In the genomic region with DNA sequence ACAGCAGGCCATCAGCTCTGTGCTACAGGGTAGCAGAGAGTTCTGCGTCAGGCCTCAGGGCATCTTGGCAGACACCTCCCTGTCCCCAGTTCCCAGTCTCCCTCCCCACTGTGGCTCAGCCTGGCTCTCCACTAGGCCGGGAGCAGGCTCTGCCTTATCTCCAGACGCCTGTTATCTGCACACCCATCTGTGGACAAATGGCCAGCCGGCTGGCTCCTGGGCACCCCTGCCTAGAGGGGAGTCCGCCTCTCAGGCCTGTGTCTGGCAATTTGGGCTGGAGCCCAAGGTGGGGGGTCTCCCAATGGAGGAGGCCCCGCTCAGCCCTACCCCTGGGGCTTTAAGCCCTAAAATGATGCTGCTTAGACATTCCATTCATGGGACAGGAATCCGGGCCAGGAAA, we compare ENCODE assay signal across 19 cellular contexts. TPM values are rescaled to one million over a fixed set of nuclear protein-coding genes. Genes with fewer than 3 reads are reported as not detected.
A peak's percentile ranks its signal among the peaks of the same experiment; 100 is the strongest.
DNase-seq lines count a peak whose midpoint lies in the region; ATAC-seq and TF ChIP-seq lines count a peak whose summit lies in the region.
"Had no signal": no experiment of that assay in that cellular context is flagged by ENCODE, and none has a peak within 500 bp of the region (broad histone marks: within the 10 kb centered on the region; RNA-seq: fewer than 3 reads in every experiment).

No MANE protein-coding gene starts in this region.

- DNase-seq in SK-N-SH (peak; percentile 77), islet precursor cell (peak; percentile 100), trophoblast cell (no peak), esophagus squamous epithelium (lab: John Stamatoyannopoulos, UW) (no peak)
- no peak for DNase-seq in CD8-positive, alpha-beta memory T cell
- DNase-seq: CD4-positive, alpha-beta T cell; DMS153; H9; NCI-H1694; NCI-H2081 treated with DMSO at 0.1 percent for 48 hours; NCI-H2171 treated with DMSO at 0.1 percent for 48 hours; Peyer's patch had no signal

- peak; percentile 36 to 100; a peak in 3 of 4 replicates for TF ChIP-seq EP300 in SK-N-SH (IDR thresholded peaks at IDR 0.05; ENCODE audit: borderline replicate concordance in 1 of 2, low read depth in 1 of 2, low read length in 1 of 2)

- 44% methylated on average over 6 of the region's 7 CpGs for WGBS in SK-N-SH (ENCODE audit: low lambda C conversion rate)
- no CpG with 5 or more reads among the region's 7 CpGs for WGBS in trophoblast cell (ENCODE audit: extremely low coverage, insufficient coverage, insufficient read length)
- WGBS in esophagus squamous epithelium, 2 donors = 73 to 86% methylated on average over 2 to 3 of the region's 7 CpGs

- peak overlapping the region; percentile 99 for H2BK120ac ChIP-seq in trophoblast cell (ENCODE audit: insufficient read depth, low read length, poor library complexity)

- H3K36me3 Mint-ChIP-seq in CD8-positive, alpha-beta memory T cell = no peaks in the 10 kb centered on the region

- H3K9me2 ChIP-seq in SK-N-SH = no peaks in the 10 kb centered on the region

- H2AK5ac ChIP-seq in trophoblast cell (ENCODE audit: low read length) = no peak overlapping the region

- peaks cover 33 to 57% of the 10 kb centered on the region in 2 donors for H3K27me3 Mint-ChIP-seq in CD8-positive, alpha-beta memory T cell

- ATAC-seq in GM21423 (IDR thresholded peaks at IDR 0.05; ENCODE audit: unreplicated experiment) = no peak

- H3K27ac Mint-ChIP-seq in CD8-positive, alpha-beta memory T cell = no peak overlapping the region
- H3K27ac Mint-ChIP-seq: CD4-positive, alpha-beta T cell; H9 had no signal

- H3K9ac ChIP-seq in SK-N-SH (no peak overlapping the region), trophoblast cell (ENCODE audit: low read length) (no peak overlapping the region)
- H3K9ac ChIP-seq: BLaER1, KMS-11 had no signal

- peak overlapping the region; percentile 32 for H4K12ac ChIP-seq in trophoblast cell (ENCODE audit: low read depth, low read length)

- H2BK12ac ChIP-seq in trophoblast cell (ENCODE audit: low read length) = no peak overlapping the region

- POLR2A ChIA-PET in HEK293 (lab: Yijun Ruan, JAX) (no interaction called here), SK-N-SH (lab: Yijun Ruan, JAX) (interaction anchor here (0.6 to 6.5 kb wide), 9 partner anchors 8 to 327 kb away, joined by 3 to 87 read pairs (median 5); partner anchors contain the start of gene HAND1)
- POLR2A ChIA-PET in CD8-positive, alpha-beta memory T cell (lab: Charles Lee) = interaction anchor here (0.6 kb wide), 1 partner anchor 442 kb away, joined by 3 read pairs; no protein-coding TSS in a partner anchor

- H3K9me3 ChIP-seq in HEK293 (ENCODE audit: control insufficient read depth, insufficient read depth, low read depth, low read length) (no peaks in the 10 kb centered on the region), SK-N-SH (no peaks in the 10 kb centered on the region), trophoblast cell (ENCODE audit: insufficient read depth, low read depth, low read length) (no peaks in the 10 kb centered on the region), esophagus squamous epithelium (no peaks in the 10 kb centered on the region)
- H3K9me3 ChIP-seq in CD8-positive, alpha-beta memory T cell (ENCODE audit: low read length) = no peaks in the 10 kb centered on the region
- H3K9me3 ChIP-seq: BLaER1, Caco-2, Peyer's patch had no signal

- TF ChIP-seq POLR2A in esophagus squamous epithelium (IDR thresholded peaks at IDR 0.05) = no peak

- H2AFZ ChIP-seq in SK-N-SH (ENCODE audit: low read depth) (no peak overlapping the region), trophoblast cell (ENCODE audit: insufficient read depth, low read length, poor library complexity) (no peak overlapping the region)

- H3F3A ChIP-seq in SK-N-SH (replicated peaks; ENCODE audit: insufficient read depth) = no peaks in the 10 kb centered on the region

- H3K9me3 Mint-ChIP-seq in CD8-positive, alpha-beta memory T cell = no peaks in the 10 kb centered on the region
- H3K9me3 Mint-ChIP-seq: CD4-positive, alpha-beta T cell; H9 had no signal

- H3K4me3 Mint-ChIP-seq in CD8-positive, alpha-beta memory T cell = no peak overlapping the region
- H3K4me3 Mint-ChIP-seq: CD4-positive, alpha-beta T cell; H9 had no signal

- H3K18ac ChIP-seq in trophoblast cell (ENCODE audit: low read length) = no peak overlapping the region

- H3K27ac ChIP-seq in HEK293 (ENCODE audit: extremely low read depth, low read depth, low read length) (no peak overlapping the region), SK-N-SH (ENCODE audit: low read depth in 2 of 2, low read length in 1 of 2) (peak overlapping the region in 1 of 2 experiments; percentile 100; a peak in 2 of 4 replicates), trophoblast cell (ENCODE audit: low read depth, low read length) (peak overlapping the region; percentile 99), esophagus squamous epithelium (no peak overlapping the region)
- no peak overlapping the region for H3K27ac ChIP-seq in CD8-positive, alpha-beta memory T cell (ENCODE audit: low read depth, low read length)
- H3K27ac ChIP-seq: BLaER1, KMS-11, Peyer's patch had no signal

- CTCF ChIA-PET in HEK293 (lab: Yijun Ruan, JAX) (interaction anchor here (0.6 to 0.8 kb wide), 2 partner anchors 12 to 47 kb away, joined by 3 read pairs; no protein-coding TSS in a partner anchor), SK-N-SH (lab: Yijun Ruan, JAX) (interaction anchor here (0.8 to 16.5 kb wide), 11 partner anchors 8 to 93 kb away, joined by 3 to 295 read pairs (median 17); partner anchors contain the start of gene HAND1)
- CTCF ChIA-PET in CD8-positive, alpha-beta memory T cell (lab: Charles Lee) = no interaction called here

- H2BK5ac ChIP-seq in trophoblast cell (ENCODE audit: low read depth, low read length, poor library complexity) = peak overlapping the region; percentile 99

- H3K27me3 ChIP-seq in SK-N-SH (ENCODE audit: insufficient read depth) (no peaks in the 10 kb centered on the region; the same call in 1 of the 2 replicates), trophoblast cell (ENCODE audit: insufficient read depth, low read length) (no peaks in the 10 kb centered on the region), esophagus squamous epithelium (peaks cover 0 to 81% (median 0%) of the 10 kb centered on the region in 4 donors)
- H3K27me3 ChIP-seq in CD8-positive, alpha-beta memory T cell (ENCODE audit: insufficient read depth, low read length, poor library complexity, severe bottlenecking) = no peaks in the 10 kb centered on the region

- no peak overlapping the region for H3K23ac ChIP-seq in trophoblast cell (ENCODE audit: low read length)

- H4K8ac ChIP-seq in trophoblast cell (ENCODE audit: low read depth, low read length) = no peak overlapping the region

- H3K4me3 ChIP-seq in HEK293 (ENCODE audit: low read depth, low read length) = no peak overlapping the region
- H3K4me3 ChIP-seq in SK-N-SH (ENCODE audit: low read depth in 2 of 2, low read length in 1 of 2) = no peak overlapping the region
- H3K4me3 ChIP-seq in trophoblast cell (ENCODE audit: low read depth, low read length) = no peak overlapping the region
- H3K4me3 ChIP-seq in CD8-positive, alpha-beta memory T cell (ENCODE audit: low read length) = no peak overlapping the region
- H3K4me3 ChIP-seq in esophagus squamous epithelium = no peak overlapping the region
- H3K4me3 ChIP-seq: BLaER1, Peyer's patch had no signal

- peaks cover 3 to 21% (median 6%) of the 10 kb centered on the region in 3 donors for H3K4me1 Mint-ChIP-seq in CD8-positive, alpha-beta memory T cell

- intact Hi-C loops in esophagus squamous epithelium (cut with DNase I) = no loop called here

- H3K4me1 ChIP-seq in HEK293 (ENCODE audit: control insufficient read depth, insufficient read depth, low read length) = no peaks in the 10 kb centered on the region
- peaks cover 0 to 60% of the 10 kb centered on the region in 2 experiments; a peak in 2 of 4 replicates for H3K4me1 ChIP-seq in SK-N-SH (ENCODE audit: control insufficient read depth in 1 of 2, insufficient read depth in 2 of 2, low read depth in 1 of 2, low read length in 1 of 2)
- H3K4me1 ChIP-seq in trophoblast cell (ENCODE audit: control insufficient read depth in 1 of 2, insufficient read depth in 2 of 2, low read length in 2 of 2) = peaks cover 30 to 32% of the 10 kb centered on the region in 2 experiments
- H3K4me1 ChIP-seq in CD8-positive, alpha-beta memory T cell (ENCODE audit: insufficient read depth, low read length) = no peaks in the 10 kb centered on the region
- peaks cover 0 to 8% (median 0%) of the 10 kb centered on the region in 3 donors for H3K4me1 ChIP-seq in esophagus squamous epithelium
- H3K4me1 ChIP-seq: Caco-2, Peyer's patch had no signal

- TF ChIP-seq RAD21 in SK-N-SH (IDR thresholded peaks at IDR 0.05; ENCODE audit: low read length) = peak; percentile 34

- no peak overlapping the region for H3K4me2 ChIP-seq in SK-N-SH
- no peak overlapping the region for H3K4me2 ChIP-seq in trophoblast cell (ENCODE audit: low read length)
- H3K4me2 ChIP-seq: BLaER1, KMS-11 had no signal

- H3K79me1 ChIP-seq in trophoblast cell (ENCODE audit: low read length) = peaks cover 66% of the 10 kb centered on the region

- TF ChIP-seq CTCF in HEK293 (tag by site-specific recombination; IDR thresholded peaks at IDR 0.05) (no peak), SK-N-SH (IDR thresholded peaks at IDR 0.05) (no peak), esophagus squamous epithelium (IDR thresholded peaks at IDR 0.05) (no peak)

- peak overlapping the region; percentile 100 for H4K91ac ChIP-seq in trophoblast cell (ENCODE audit: low read depth, low read length)

- H3K4ac ChIP-seq in trophoblast cell (ENCODE audit: low read depth, low read length) = no peak overlapping the region

- H3K79me2 ChIP-seq in SK-N-SH (ENCODE audit: insufficient read depth) = no peaks in the 10 kb centered on the region
- peaks cover 17% of the 10 kb centered on the region for H3K79me2 ChIP-seq in trophoblast cell (ENCODE audit: control insufficient read depth, insufficient read depth, low read length, poor library complexity)

- no peak overlapping the region for H3K14ac ChIP-seq in trophoblast cell (ENCODE audit: low read length)

- H3K36me3 ChIP-seq in HEK293 (ENCODE audit: control insufficient read depth in 2 of 2, insufficient read depth in 1 of 2, low read length in 2 of 2) (no peaks in the 10 kb centered on the region), SK-N-SH (replicated peaks in 1 of 2; ENCODE audit: control insufficient read depth in 1 of 2, insufficient read depth in 2 of 2, low read length in 1 of 2) (no peaks in the 10 kb centered on the region), trophoblast cell (ENCODE audit: control insufficient read depth in 1 of 2, insufficient read depth in 2 of 2, low read length in 2 of 2) (no peaks in the 10 kb centered on the region), esophagus squamous epithelium (no peaks in the 10 kb centered on the region)
- H3K36me3 ChIP-seq in CD8-positive, alpha-beta memory T cell (ENCODE audit: insufficient read depth, low read length) = no peaks in the 10 kb centered on the region
- H3K36me3 ChIP-seq: BLaER1, Peyer's patch had no signal

- no peaks in the 10 kb centered on the region; the same call in 1 of the 2 replicates for H4K20me1 ChIP-seq in SK-N-SH (ENCODE audit: insufficient read depth)
- H4K20me1 ChIP-seq: BLaER1 had no signal

RNA-seq across cellular contexts. Expression of gene HAND1, which starts 39.2 kb away (rescaled TPM):
- polyA plus RNA-seq in SK-N-SH (2012; rRNA removed) = 1.1 and 2.6 TPM in 2 replicates
- 2.0 and 4.0 TPM in 2 replicates for polyA plus RNA-seq in SK-N-SH (2012; cell fraction: cytosol; rRNA removed)
- 0.76 and 2.2 TPM in 2 replicates for polyA plus RNA-seq in SK-N-SH (2012; cell fraction: nucleus; rRNA removed)
- polyA plus RNA-seq in trophoblast cell (2013) = 1,543 and 1,644 TPM in 2 replicates
- total RNA-seq in CD8-positive, alpha-beta memory T cell = not detected
- polyA plus RNA-seq in CD8-positive, alpha-beta memory T cell = not detected
- total RNA-seq in esophagus squamous epithelium = not detected
- total RNA-seq: CD4-positive, alpha-beta T cell; H9; HT1080; OCI-LY7 had no signal

Comparison
In these comparisons a context has a peak if more than half of its experiments do, and no peak if none do; other contexts are left out.
1. DNase-seq: peak in SK-N-SH (single experiment) and islet precursor cell (single experiment); none in trophoblast cell (0 of 2), CD8-positive, alpha-beta memory T cell (0 of 5) and esophagus squamous epithelium (single experiment).